ENCODE assay signal across 2 cellular contexts in genomic region chr10:69338133-69338456, GRCh38.
TF ChIP-seq lines count a peak whose summit lies in the region.

No MANE protein-coding gene starts in this region.

TF ChIP-seq in SK-N-SH, 30 proteins besides CTCF, POLR2A, EP300 and RAD21 (continued from another document):
- no peak for TF ChIP-seq ZBTB33 (IDR thresholded peaks at IDR 0.05; ENCODE audit: borderline replicate concordance, low read depth)
- TF ChIP-seq TEAD4 (IDR thresholded peaks at IDR 0.05; ENCODE audit: borderline replicate concordance, insufficient read depth), result no peak
- TF ChIP-seq REST (IDR thresholded peaks at IDR 0.05; ENCODE audit: low read depth, low read length), result no peak
- no peak for TF ChIP-seq USF1 (IDR thresholded peaks at IDR 0.05; ENCODE audit: borderline replicate concordance, low read depth)
- no peak for TF ChIP-seq EZH2phosphoT487 (IDR thresholded peaks at IDR 0.05; ENCODE audit: borderline replicate concordance, low read depth)
- no peak for TF ChIP-seq NRF1 (IDR thresholded peaks at IDR 0.05; ENCODE audit: low read depth, low read length)
- TF ChIP-seq SIN3A (IDR thresholded peaks at IDR 0.05; ENCODE audit: borderline replicate concordance, low read depth, low read length), result no peak
- TF ChIP-seq FOSL2 (IDR thresholded peaks at IDR 0.05; ENCODE audit: borderline replicate concordance, low read depth), result no peak
- TF ChIP-seq RXRA (IDR thresholded peaks at IDR 0.05; ENCODE audit: borderline replicate concordance, low read depth), result no peak
- TF ChIP-seq GABPA (IDR thresholded peaks at IDR 0.05; ENCODE audit: low read depth), result no peak
- TF ChIP-seq MEF2A (IDR thresholded peaks at IDR 0.05; ENCODE audit: borderline replicate concordance, low read depth), result no peak

TF ChIP-seq in SK-N-SH treated with all-trans-retinoic acid at 6 μM for 48 hours, 23 proteins besides CTCF, POLR2A, EP300 and RAD21 (continued from another document):
- TF ChIP-seq POU6F1 (CRISPR knock-in tag; IDR thresholded peaks at IDR 0.05; ENCODE audit: borderline replicate concordance, low read depth) (no peak), TOX (CRISPR knock-in tag; IDR thresholded peaks at IDR 0.05; ENCODE audit: borderline replicate concordance) (no peak), SNAI2 (CRISPR knock-in tag; IDR thresholded peaks at IDR 0.05) (no peak), GLIS3 (CRISPR knock-in tag; IDR thresholded peaks at IDR 0.05) (no peak), ESRRG (CRISPR knock-in tag; IDR thresholded peaks at IDR 0.05) (no peak), CREB5 (CRISPR knock-in tag; IDR thresholded peaks at IDR 0.05; ENCODE audit: low read depth) (no peak), RARB (CRISPR knock-in tag; IDR thresholded peaks at IDR 0.05) (no peak), ZNF565 (CRISPR knock-in tag; conservative IDR thresholded peaks at IDR 0.05; ENCODE audit: low read depth) (no peak), CSDC2 (CRISPR knock-in tag; IDR thresholded peaks at IDR 0.05) (no peak), ISL1 (CRISPR knock-in tag; IDR thresholded peaks at IDR 0.05) (no peak), ZNF8 (CRISPR knock-in tag; IDR thresholded peaks at IDR 0.05) (no peak), TSHZ2 (CRISPR knock-in tag; IDR thresholded peaks at IDR 0.05) (no peak), ZC3H10 (CRISPR knock-in tag; IDR thresholded peaks at IDR 0.05) (no peak), BACH2 (CRISPR knock-in tag; IDR thresholded peaks at IDR 0.05; ENCODE audit: borderline replicate concordance) (no peak)
TF ChIP-seq in SK-N-SH treated with all-trans-retinoic acid at 6 μM for 48 hours: peak in this region for 0.
